In genomic region chr4:27407616-27408015, GRCh38 we compare ENCODE assay signal across 17 cellular contexts.
DNase-seq lines count a peak whose midpoint lies in the region; FAIRE-seq and TF ChIP-seq lines count a peak whose summit lies in the region.
"Had no signal": no experiment of that assay in that cellular context is flagged by ENCODE, and none has a peak within 500 bp of the region (broad histone marks: within the 10 kb centered on the region; RNA-seq: fewer than 3 reads in every experiment).

No MANE protein-coding gene starts in this region.

- no peak overlapping the region for H2BK12ac ChIP-seq in neuronal stem cell (ENCODE audit: low read length)

- H3K23ac ChIP-seq in neuronal stem cell (ENCODE audit: low read depth, low read length, poor library complexity): no peak overlapping the region

- TF ChIP-seq CTCF in choroid plexus epithelial cell (conservative IDR thresholded peaks at IDR 0.05; ENCODE audit: low read depth, low read length): no peak

- no peak overlapping the region for H3K18ac ChIP-seq in neuronal stem cell (ENCODE audit: low read length)

- H4K20me1 ChIP-seq in BLaER1: no peaks in the 10 kb centered on the region

- H3K36me3 ChIP-seq in BLaER1 (no peaks in the 10 kb centered on the region), neuronal stem cell (replicated peaks in 1 of 2; ENCODE audit: control insufficient read depth in 2 of 2, insufficient read depth in 2 of 2, low read length in 2 of 2) (no peaks in the 10 kb centered on the region)

- no peak overlapping the region for H3K14ac ChIP-seq in neuronal stem cell (ENCODE audit: low read length)

- H3K9ac ChIP-seq in BLaER1: no peak overlapping the region
- no peak overlapping the region for H3K9ac ChIP-seq in neuronal stem cell (ENCODE audit: low read depth, low read length, poor library complexity)

- H3K9me3 ChIP-seq in BLaER1: peaks cover 45% of the 10 kb centered on the region
- H3K9me3 ChIP-seq in neuronal stem cell (replicated peaks in 1 of 2; ENCODE audit: control insufficient read depth in 2 of 2, insufficient read depth in 1 of 2, low read depth in 1 of 2, low read length in 2 of 2): peaks cover 0 to 5% of the 10 kb centered on the region in 2 donors

- H3K4me1 ChIP-seq in BLaER1 (peaks cover 44% of the 10 kb centered on the region), neuronal stem cell (ENCODE audit: control insufficient read depth in 2 of 2, insufficient read depth in 1 of 2, low read depth in 1 of 2, low read length in 2 of 2) (no peaks in the 10 kb centered on the region)

- no peak overlapping the region for H3K4ac ChIP-seq in neuronal stem cell (ENCODE audit: low read length)

- H3K4me3 ChIP-seq in BLaER1: peak overlapping the region; percentile 31; the same call in 1 of the 2 replicates
- no peak overlapping the region for H3K4me3 ChIP-seq in choroid plexus epithelial cell (ENCODE audit: low read depth, low read length)
- no peak overlapping the region for H3K4me3 ChIP-seq in neuronal stem cell (ENCODE audit: low read length in 2 of 2)

- H2AK5ac ChIP-seq in neuronal stem cell (ENCODE audit: low read depth, low read length): no peak overlapping the region

- H2AFZ ChIP-seq in neuronal stem cell (ENCODE audit: low read length): no peak overlapping the region

- H3K27me3 ChIP-seq in BLaER1 (no peaks in the 10 kb centered on the region), neuronal stem cell (ENCODE audit: control insufficient read depth in 3 of 3, insufficient read depth in 3 of 3, low read depth in 1 of 3, low read length in 3 of 3) (no peaks in the 10 kb centered on the region)

- no peak overlapping the region for H2BK5ac ChIP-seq in neuronal stem cell (ENCODE audit: low read length)

- no peak overlapping the region for H4K91ac ChIP-seq in neuronal stem cell (ENCODE audit: low read depth, low read length, poor library complexity)

- H2BK120ac ChIP-seq in neuronal stem cell (ENCODE audit: low read depth, low read length): no peak overlapping the region

- FAIRE-seq in urothelium cell line (lab: Jason Lieb, UNC): no peak
- FAIRE-seq: GM12892, GM19239 had no signal

- WGBS in neuronal stem cell (ENCODE audit: extremely low coverage in 2 of 2, insufficient read length in 2 of 2, insufficient replicate concordance in 1 of 2), 2 donors: no CpG with 5 or more reads among the region's 1 CpG

- H4K8ac ChIP-seq in neuronal stem cell (ENCODE audit: low read depth, low read length): no peak overlapping the region

- DNase-seq in SW480 (ENCODE audit: low spot score): peak; percentile 53
- DNase-seq in choroid plexus epithelial cell (ENCODE audit: low read depth): peak; percentile 1
- peak; percentile 26 for DNase-seq in urothelium cell line (ENCODE audit: low spot score)
- DNase-seq in NCI-H1930 (lab: John Stamatoyannopoulos, UW): no peak
- no peak for DNase-seq in globus pallidus (ENCODE audit: low spot score)
- DNase-seq in neuronal stem cell (ENCODE audit: low spot score): no peak
- DNase-seq: 8988T; ACHN; CD4-positive, alpha-beta memory T cell; DMS79; GDM1; HCEC 1CT; HFFc6 had no signal

- H2BK15ac ChIP-seq in neuronal stem cell (ENCODE audit: low read length): no peak overlapping the region

- no peaks in the 10 kb centered on the region for H3K79me1 ChIP-seq in neuronal stem cell (ENCODE audit: low read depth, low read length)

- peak overlapping the region; percentile 94 for H3K27ac ChIP-seq in BLaER1
- no peak overlapping the region for H3K27ac ChIP-seq in neuronal stem cell (replicated peaks; ENCODE audit: low read length)
- H3K27ac ChIP-seq: C4-2B had no signal

- peak overlapping the region; percentile 77 for H3K4me2 ChIP-seq in BLaER1
- no peak overlapping the region for H3K4me2 ChIP-seq in neuronal stem cell (ENCODE audit: insufficient read depth, low read length, poor library complexity, severe bottlenecking)

Comparison
In these comparisons a context has a peak if more than half of its experiments do, and no peak if none do; other contexts are left out.
1. DNase-seq: peak in SW480 (single experiment), choroid plexus epithelial cell (single experiment) and urothelium cell line (single experiment); none in NCI-H1930 (0 of 2), globus pallidus (single experiment) and neuronal stem cell (single experiment).